In the genomic region with DNA sequence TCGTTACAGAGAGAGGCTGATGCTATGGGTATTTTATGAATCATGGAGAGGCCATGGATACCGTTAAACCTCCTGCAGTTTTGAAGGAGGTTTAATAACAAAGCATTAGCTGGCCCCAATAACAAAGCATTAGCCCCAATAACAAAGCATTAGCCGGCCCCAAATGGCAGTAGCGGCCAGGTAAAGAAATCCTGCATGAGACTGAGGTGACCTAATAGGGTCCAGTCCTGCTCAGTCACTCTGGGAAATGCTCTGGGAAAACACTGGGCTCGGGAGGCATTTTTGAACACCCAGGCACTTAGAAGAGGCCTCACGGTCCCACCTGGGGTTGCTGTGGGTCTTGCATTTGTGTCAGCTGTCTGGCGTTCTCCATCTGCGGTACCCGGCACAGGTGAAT, we compare ENCODE assay signal across 1 cellular context.
TF ChIP-seq lines count a peak whose summit lies in the region.

No MANE protein-coding gene starts in this region.

TF ChIP-seq in GM23338, 12 proteins besides CTCF, POLR2A, EP300 and RAD21 (continued from another document):
- TF ChIP-seq, protein P1, sequence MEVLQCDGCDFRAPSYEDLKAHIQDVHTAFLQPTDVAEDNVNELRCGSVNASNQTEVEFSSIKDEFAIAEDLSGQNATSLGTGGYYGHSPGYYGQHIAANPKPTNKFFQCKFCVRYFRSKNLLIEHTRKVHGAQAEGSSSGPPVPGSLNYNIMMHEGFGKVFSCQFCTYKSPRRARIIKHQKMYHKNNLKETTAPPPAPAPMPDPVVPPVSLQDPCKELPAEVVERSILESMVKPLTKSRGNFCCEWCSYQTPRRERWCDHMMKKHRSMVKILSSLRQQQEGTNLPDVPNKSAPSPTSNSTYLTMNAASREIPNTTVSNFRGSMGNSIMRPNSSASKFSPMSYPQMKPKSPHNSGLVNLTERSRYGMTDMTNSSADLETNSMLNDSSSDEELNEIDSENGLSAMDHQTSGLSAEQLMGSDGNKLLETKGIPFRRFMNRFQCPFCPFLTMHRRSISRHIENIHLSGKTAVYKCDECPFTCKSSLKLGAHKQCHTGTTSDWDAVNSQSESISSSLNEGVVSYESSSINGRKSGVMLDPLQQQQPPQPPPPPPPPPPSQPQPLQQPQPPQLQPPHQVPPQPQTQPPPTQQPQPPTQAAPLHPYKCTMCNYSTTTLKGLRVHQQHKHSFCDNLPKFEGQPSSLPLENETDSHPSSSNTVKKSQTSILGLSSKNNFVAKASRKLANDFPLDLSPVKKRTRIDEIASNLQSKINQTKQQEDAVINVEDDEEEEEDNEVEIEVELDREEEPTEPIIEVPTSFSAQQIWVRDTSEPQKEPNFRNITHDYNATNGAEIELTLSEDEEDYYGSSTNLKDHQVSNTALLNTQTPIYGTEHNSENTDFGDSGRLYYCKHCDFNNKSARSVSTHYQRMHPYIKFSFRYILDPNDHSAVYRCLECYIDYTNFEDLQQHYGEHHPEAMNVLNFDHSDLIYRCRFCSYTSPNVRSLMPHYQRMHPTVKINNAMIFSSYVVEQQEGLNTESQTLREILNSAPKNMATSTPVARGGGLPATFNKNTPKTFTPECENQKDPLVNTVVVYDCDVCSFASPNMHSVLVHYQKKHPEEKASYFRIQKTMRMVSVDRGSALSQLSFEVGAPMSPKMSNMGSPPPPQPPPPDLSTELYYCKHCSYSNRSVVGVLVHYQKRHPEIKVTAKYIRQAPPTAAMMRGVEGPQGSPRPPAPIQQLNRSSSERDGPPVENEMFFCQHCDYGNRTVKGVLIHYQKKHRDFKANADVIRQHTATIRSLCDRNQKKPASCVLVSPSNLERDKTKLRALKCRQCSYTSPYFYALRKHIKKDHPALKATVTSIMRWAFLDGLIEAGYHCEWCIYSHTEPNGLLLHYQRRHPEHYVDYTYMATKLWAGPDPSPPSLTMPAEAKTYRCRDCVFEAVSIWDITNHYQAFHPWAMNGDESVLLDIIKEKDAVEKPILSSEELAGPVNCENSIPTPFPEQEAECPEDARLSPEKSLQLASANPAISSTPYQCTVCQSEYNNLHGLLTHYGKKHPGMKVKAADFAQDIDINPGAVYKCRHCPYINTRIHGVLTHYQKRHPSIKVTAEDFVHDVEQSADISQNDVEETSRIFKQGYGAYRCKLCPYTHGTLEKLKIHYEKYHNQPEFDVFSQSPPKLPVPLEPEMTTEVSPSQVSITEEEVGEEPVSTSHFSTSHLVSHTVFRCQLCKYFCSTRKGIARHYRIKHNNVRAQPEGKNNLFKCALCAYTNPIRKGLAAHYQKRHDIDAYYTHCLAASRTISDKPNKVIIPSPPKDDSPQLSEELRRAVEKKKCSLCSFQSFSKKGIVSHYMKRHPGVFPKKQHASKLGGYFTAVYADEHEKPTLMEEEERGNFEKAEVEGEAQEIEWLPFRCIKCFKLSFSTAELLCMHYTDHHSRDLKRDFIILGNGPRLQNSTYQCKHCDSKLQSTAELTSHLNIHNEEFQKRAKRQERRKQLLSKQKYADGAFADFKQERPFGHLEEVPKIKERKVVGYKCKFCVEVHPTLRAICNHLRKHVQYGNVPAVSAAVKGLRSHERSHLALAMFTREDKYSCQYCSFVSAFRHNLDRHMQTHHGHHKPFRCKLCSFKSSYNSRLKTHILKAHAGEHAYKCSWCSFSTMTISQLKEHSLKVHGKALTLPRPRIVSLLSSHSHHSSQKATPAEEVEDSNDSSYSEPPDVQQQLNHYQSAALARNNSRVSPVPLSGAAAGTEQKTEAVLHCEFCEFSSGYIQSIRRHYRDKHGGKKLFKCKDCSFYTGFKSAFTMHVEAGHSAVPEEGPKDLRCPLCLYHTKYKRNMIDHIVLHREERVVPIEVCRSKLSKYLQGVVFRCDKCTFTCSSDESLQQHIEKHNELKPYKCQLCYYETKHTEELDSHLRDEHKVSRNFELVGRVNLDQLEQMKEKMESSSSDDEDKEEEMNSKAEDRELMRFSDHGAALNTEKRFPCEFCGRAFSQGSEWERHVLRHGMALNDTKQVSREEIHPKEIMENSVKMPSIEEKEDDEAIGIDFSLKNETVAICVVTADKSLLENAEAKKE (CRISPR knock-in tag; IDR thresholded peaks at IDR 0.05) = no peak
- TF ChIP-seq EZH2 (IDR thresholded peaks at IDR 0.05; ENCODE audit: low read depth, unreplicated experiment) (no peak), CREB1 (CRISPR knock-in tag; IDR thresholded peaks at IDR 0.05; ENCODE audit: low read depth) (no peak), ZNF331 (CRISPR knock-in tag; IDR thresholded peaks at IDR 0.05; ENCODE audit: low read depth) (no peak), NANOG (IDR thresholded peaks at IDR 0.05; ENCODE audit: borderline replicate concordance) (no peak), ZNF114 (CRISPR knock-in tag; IDR thresholded peaks at IDR 0.05) (no peak), EZH2phosphoT487 (IDR thresholded peaks at IDR 0.05; ENCODE audit: unreplicated experiment) (no peak), STAT1 (IDR thresholded peaks at IDR 0.05; ENCODE audit: unreplicated experiment) (no peak)
- TF ChIP-seq, protein P2, sequence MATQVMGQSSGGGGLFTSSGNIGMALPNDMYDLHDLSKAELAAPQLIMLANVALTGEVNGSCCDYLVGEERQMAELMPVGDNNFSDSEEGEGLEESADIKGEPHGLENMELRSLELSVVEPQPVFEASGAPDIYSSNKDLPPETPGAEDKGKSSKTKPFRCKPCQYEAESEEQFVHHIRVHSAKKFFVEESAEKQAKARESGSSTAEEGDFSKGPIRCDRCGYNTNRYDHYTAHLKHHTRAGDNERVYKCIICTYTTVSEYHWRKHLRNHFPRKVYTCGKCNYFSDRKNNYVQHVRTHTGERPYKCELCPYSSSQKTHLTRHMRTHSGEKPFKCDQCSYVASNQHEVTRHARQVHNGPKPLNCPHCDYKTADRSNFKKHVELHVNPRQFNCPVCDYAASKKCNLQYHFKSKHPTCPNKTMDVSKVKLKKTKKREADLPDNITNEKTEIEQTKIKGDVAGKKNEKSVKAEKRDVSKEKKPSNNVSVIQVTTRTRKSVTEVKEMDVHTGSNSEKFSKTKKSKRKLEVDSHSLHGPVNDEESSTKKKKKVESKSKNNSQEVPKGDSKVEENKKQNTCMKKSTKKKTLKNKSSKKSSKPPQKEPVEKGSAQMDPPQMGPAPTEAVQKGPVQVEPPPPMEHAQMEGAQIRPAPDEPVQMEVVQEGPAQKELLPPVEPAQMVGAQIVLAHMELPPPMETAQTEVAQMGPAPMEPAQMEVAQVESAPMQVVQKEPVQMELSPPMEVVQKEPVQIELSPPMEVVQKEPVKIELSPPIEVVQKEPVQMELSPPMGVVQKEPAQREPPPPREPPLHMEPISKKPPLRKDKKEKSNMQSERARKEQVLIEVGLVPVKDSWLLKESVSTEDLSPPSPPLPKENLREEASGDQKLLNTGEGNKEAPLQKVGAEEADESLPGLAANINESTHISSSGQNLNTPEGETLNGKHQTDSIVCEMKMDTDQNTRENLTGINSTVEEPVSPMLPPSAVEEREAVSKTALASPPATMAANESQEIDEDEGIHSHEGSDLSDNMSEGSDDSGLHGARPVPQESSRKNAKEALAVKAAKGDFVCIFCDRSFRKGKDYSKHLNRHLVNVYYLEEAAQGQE (IDR thresholded peaks at IDR 0.05; ENCODE audit: unreplicated experiment) = no peak
- TF ChIP-seq, protein P3, sequence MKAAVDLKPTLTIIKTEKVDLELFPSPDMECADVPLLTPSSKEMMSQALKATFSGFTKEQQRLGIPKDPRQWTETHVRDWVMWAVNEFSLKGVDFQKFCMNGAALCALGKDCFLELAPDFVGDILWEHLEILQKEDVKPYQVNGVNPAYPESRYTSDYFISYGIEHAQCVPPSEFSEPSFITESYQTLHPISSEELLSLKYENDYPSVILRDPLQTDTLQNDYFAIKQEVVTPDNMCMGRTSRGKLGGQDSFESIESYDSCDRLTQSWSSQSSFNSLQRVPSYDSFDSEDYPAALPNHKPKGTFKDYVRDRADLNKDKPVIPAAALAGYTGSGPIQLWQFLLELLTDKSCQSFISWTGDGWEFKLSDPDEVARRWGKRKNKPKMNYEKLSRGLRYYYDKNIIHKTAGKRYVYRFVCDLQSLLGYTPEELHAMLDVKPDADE (IDR thresholded peaks at IDR 0.05) = no peak
